ENCODE assay signal across 24 cellular contexts in genomic region chr2:64941143-64941542, GRCh38.
"Had no signal": no experiment of that assay in that cellular context is flagged by ENCODE, and none has a peak within 500 bp of the region (broad histone marks: within the 10 kb centered on the region; RNA-seq: fewer than 3 reads in every experiment).

No MANE protein-coding gene starts in this region.

- H3K36me3 ChIP-seq: colonic mucosa, neutrophil, spleen, stomach, thoracic aorta, transverse colon had no signal

- H3K9me3 ChIP-seq: colonic mucosa, neutrophil, spleen, stomach, thoracic aorta, transverse colon had no signal

- ATAC-seq: foreskin keratinocyte; left cardiac atrium; naive thymus-derived CD4-positive, alpha-beta T cell; psoas muscle; sciatic nerve had no signal

- DNase-seq: colonic mucosa; dermis blood vessel endothelial cell; erythroblast; foreskin keratinocyte; head of caudate nucleus; kidney; left cardiac atrium; left ventricle myocardium superior; mesendoderm; naive thymus-derived CD4-positive, alpha-beta T cell; nephron progenitor cell; psoas muscle; retina; spleen; stimulated activated CD4-positive, alpha-beta T cell treated with anti-CD3 and anti-CD28 coated beads, Interleukin-2, amount 100 ng/mL, for 24 hours; stimulated activated CD4-positive, alpha-beta T cell treated with anti-CD3 and anti-CD28 coated beads, Interleukin-4, amount 100 ng/mL, for 4 hours; stimulated activated naive CD4-positive, alpha-beta T cell; stomach; transverse colon had no signal

- H3K4me3 Mint-ChIP-seq: naive thymus-derived CD4-positive, alpha-beta T cell; nephron progenitor cell had no signal

- H3K4me2 ChIP-seq: hepatocyte had no signal

- H3K27ac Mint-ChIP-seq: nephron progenitor cell had no signal

- H3K27me3 ChIP-seq: colonic mucosa, foreskin keratinocyte, hepatocyte, neutrophil, spleen, stomach, transverse colon had no signal

- H3K27ac ChIP-seq: colonic mucosa, foreskin keratinocyte, hepatocyte, neutrophil, spleen, stomach, thoracic aorta, transverse colon had no signal

- H2AFZ ChIP-seq: hepatocyte had no signal

- H3K4me3 ChIP-seq: colonic mucosa, hepatocyte, lung, psoas muscle, spleen, stomach, thoracic aorta, transverse colon had no signal

- H3K4me1 ChIP-seq: colonic mucosa had no signal

- H3K79me2 ChIP-seq: hepatocyte had no signal
